In the genomic region with DNA sequence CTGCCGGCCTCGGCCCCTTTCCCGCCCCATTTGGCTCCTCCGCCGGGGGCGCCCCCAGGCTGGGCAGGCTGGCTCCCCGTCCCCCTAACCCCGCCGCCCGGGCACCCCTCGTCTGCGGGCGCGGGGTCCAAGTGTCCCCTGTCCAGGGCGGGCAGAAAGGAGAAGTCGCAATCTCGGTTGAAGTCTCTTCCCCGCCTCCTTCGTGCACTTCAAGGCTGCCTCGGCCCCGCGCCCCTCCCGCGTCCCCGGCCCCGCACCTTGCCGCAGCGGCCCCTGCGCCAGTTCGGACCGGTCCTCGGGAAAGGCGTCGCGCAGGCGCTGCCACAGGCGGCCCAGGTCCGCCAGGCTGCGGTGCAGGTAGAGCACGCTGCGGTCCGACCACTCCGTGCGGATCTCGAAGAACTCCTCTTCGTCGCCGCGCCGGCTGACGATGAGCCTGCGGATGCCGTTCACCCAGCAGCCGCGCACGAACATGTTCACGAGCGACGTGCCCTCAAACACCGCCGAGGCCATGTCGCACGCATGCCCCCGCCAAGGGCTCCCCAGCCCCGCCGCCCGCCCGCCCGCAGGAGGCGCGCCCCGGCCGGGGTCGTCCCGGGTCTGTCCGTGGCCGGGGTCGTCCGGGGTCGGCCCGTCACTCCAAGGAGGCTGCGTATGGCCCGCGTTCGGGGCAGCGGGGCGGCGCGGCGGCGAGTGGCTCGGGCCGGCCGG, we compare ENCODE assay signal across 8 cellular contexts. TPM values are rescaled to one million over a fixed set of nuclear protein-coding genes. Genes with fewer than 3 reads are reported as not detected.
A peak's percentile ranks its signal among the peaks of the same experiment; 100 is the strongest.
DNase-seq lines count a peak whose midpoint lies in the region; ATAC-seq and TF ChIP-seq lines count a peak whose summit lies in the region.

A gene with protein sequence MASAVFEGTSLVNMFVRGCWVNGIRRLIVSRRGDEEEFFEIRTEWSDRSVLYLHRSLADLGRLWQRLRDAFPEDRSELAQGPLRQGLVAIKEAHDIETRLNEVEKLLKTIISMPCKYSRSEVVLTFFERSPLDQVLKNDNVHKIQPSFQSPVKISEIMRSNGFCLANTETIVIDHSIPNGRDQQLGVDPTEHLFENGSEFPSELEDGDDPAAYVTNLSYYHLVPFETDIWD (minus strand): TSS at position 695 of the 711 bp plus-strand sequence. CDS start 182 bp downstream, at position 513.

- H3K18ac ChIP-seq in neuronal stem cell (ENCODE audit: low read length) = peak within 1 kb of the TSS; percentile 92

- in situ Hi-C loops in G401 (cut with HindIII; ENCODE audit: low sequenced_read_pairs) = no loop called here

- no peak within 1 kb of the TSS for H2BK5ac ChIP-seq in neuronal stem cell (ENCODE audit: low read length)

- no peak within 1 kb of the TSS for H4K91ac ChIP-seq in neuronal stem cell (ENCODE audit: low read depth, low read length, poor library complexity)

- peaks cover 0 to 42% (median 5%) of the 10 kb centered on the region in 3 experiments for H3K27me3 ChIP-seq in neuronal stem cell (ENCODE audit: control insufficient read depth in 3 of 3, insufficient read depth in 3 of 3, low read depth in 1 of 3, low read length in 3 of 3)

- peak within 1 kb of the TSS; percentile 38 for H2BK15ac ChIP-seq in neuronal stem cell (ENCODE audit: low read length)

- H3K9ac ChIP-seq in neuronal stem cell (ENCODE audit: low read depth, low read length, poor library complexity) = peak within 1 kb of the TSS; percentile 91

- no CpG with 5 or more reads among the region's 94 CpGs for WGBS in neuronal stem cell (ENCODE audit: extremely low coverage in 2 of 2, insufficient read length in 2 of 2, insufficient replicate concordance in 1 of 2), 2 donors

- no peak within 1 kb of the TSS for H3K27ac ChIP-seq in neuronal stem cell (replicated peaks; ENCODE audit: low read length)

- peak; percentile 17 for ATAC-seq in HG03159 (IDR thresholded peaks at IDR 0.05; ENCODE audit: unreplicated experiment)
- ATAC-seq in activated CD8-positive, alpha-beta T cell treated with anti-CD3 and anti-CD28 coated beads for 36 hours = peak; percentile 17

- peak within 1 kb of the TSS; percentile 34 for H2AK5ac ChIP-seq in neuronal stem cell (ENCODE audit: low read depth, low read length)

- peak within 1 kb of the TSS; percentile 85 for H2AFZ ChIP-seq in neuronal stem cell (ENCODE audit: low read length)

- CTCF ChIA-PET in activated CD8-positive, alpha-beta T cell treated with anti-CD3 and anti-CD28 coated beads for 36 hours (lab: Charles Lee) = no interaction called here

- no peak within 1 kb of the TSS for H4K8ac ChIP-seq in neuronal stem cell (ENCODE audit: low read depth, low read length)

- peaks cover 34% of the 10 kb centered on the region for H3K27me3 Mint-ChIP-seq in activated CD8-positive, alpha-beta T cell treated with anti-CD3 and anti-CD28 coated beads for 36 hours

- H3K14ac ChIP-seq in neuronal stem cell (ENCODE audit: low read length) = peak within 1 kb of the TSS; percentile 86

- no peak within 1 kb of the TSS for H2BK12ac ChIP-seq in neuronal stem cell (ENCODE audit: low read length)

- intact Hi-C loops in activated CD8-positive, alpha-beta T cell treated with anti-CD3 and anti-CD28 coated beads for 36 hours (cut with micrococcal nuclease) = no loop called here

- peak within 1 kb of the TSS; percentile 75 for H3K4me3 ChIP-seq in fibroblast of the aortic adventitia (ENCODE audit: low read depth, low read length)
- H3K4me3 ChIP-seq in neuronal stem cell (ENCODE audit: low read length in 2 of 2) = peak within 1 kb of the TSS; percentile 85 to 96

- no peak within 1 kb of the TSS for H3K27ac Mint-ChIP-seq in activated CD8-positive, alpha-beta T cell treated with anti-CD3 and anti-CD28 coated beads for 36 hours

- no peaks in the 10 kb centered on the region for H3K79me1 ChIP-seq in neuronal stem cell (ENCODE audit: low read depth, low read length)

- H3K4ac ChIP-seq in neuronal stem cell (ENCODE audit: low read length) = no peak within 1 kb of the TSS

- H3K4me3 Mint-ChIP-seq in activated CD8-positive, alpha-beta T cell treated with anti-CD3 and anti-CD28 coated beads for 36 hours = peak within 1 kb of the TSS; percentile 53

- peak; percentile 65 for DNase-seq in NCI-H748 (lab: John Stamatoyannopoulos, UW; ENCODE audit: unreplicated experiment)
- no peak for DNase-seq in NCI-H748 treated with DMSO at 0.1 percent for 48 hours (lab: John Stamatoyannopoulos, UW)
- peak; percentile 27 for DNase-seq in activated CD8-positive, alpha-beta T cell treated with anti-CD3 and anti-CD28 coated beads for 36 hours
- DNase-seq in fibroblast of the aortic adventitia (ENCODE audit: low read depth) = no peak
- DNase-seq in neuronal stem cell (ENCODE audit: low spot score) = peak; percentile 31
- DNase-seq in HUDEP-2 (lab: John Stamatoyannopoulos, UW; ENCODE audit: unreplicated experiment in 76 of 76) = no peak
- DNase-seq in G401 (ENCODE audit: low spot score) = no peak

- H3K4me2 ChIP-seq in neuronal stem cell (ENCODE audit: insufficient read depth, low read length, poor library complexity, severe bottlenecking) = peak within 1 kb of the TSS; percentile 99

- H3K36me3 Mint-ChIP-seq in activated CD8-positive, alpha-beta T cell treated with anti-CD3 and anti-CD28 coated beads for 36 hours (ENCODE audit: low read depth) = no peaks in the 10 kb centered on the region

- no peak for TF ChIP-seq CTCF in activated CD8-positive, alpha-beta T cell treated with anti-CD3 and anti-CD28 coated beads for 36 hours (IDR thresholded peaks at IDR 0.05)
- no peak for TF ChIP-seq CTCF in fibroblast of the aortic adventitia (IDR thresholded peaks at IDR 0.05; ENCODE audit: insufficient read depth, low read length)

- H3K9me3 Mint-ChIP-seq in activated CD8-positive, alpha-beta T cell treated with anti-CD3 and anti-CD28 coated beads for 36 hours = no peaks in the 10 kb centered on the region

- peak within 1 kb of the TSS; percentile 37 for H3K23ac ChIP-seq in neuronal stem cell (ENCODE audit: low read depth, low read length, poor library complexity)

- no peaks in the 10 kb centered on the region for H3K4me1 Mint-ChIP-seq in activated CD8-positive, alpha-beta T cell treated with anti-CD3 and anti-CD28 coated beads for 36 hours (ENCODE audit: low read depth)

- POLR2A ChIA-PET in activated CD8-positive, alpha-beta T cell treated with anti-CD3 and anti-CD28 coated beads for 36 hours (lab: Charles Lee) = no interaction called here

- H3K9me3 ChIP-seq in neuronal stem cell (replicated peaks in 1 of 2; ENCODE audit: control insufficient read depth in 2 of 2, insufficient read depth in 1 of 2, low read depth in 1 of 2, low read length in 2 of 2) = peaks cover 0 to 3% of the 10 kb centered on the region in 2 donors

- peak within 1 kb of the TSS; percentile 61 for H2BK120ac ChIP-seq in neuronal stem cell (ENCODE audit: low read depth, low read length)

- H3K36me3 ChIP-seq in neuronal stem cell (replicated peaks in 1 of 2; ENCODE audit: control insufficient read depth in 2 of 2, insufficient read depth in 2 of 2, low read length in 2 of 2) = peaks cover 0 to 21% of the 10 kb centered on the region in 2 donors

- H3K4me1 ChIP-seq in neuronal stem cell (ENCODE audit: control insufficient read depth in 2 of 2, insufficient read depth in 1 of 2, low read depth in 1 of 2, low read length in 2 of 2) = peaks cover 4 to 25% of the 10 kb centered on the region in 2 donors

RNA-seq across cellular contexts. Expression of the gene that starts here (rescaled TPM):
- total RNA-seq in activated CD8-positive, alpha-beta T cell treated with anti-CD3 and anti-CD28 coated beads for 36 hours = under 1 TPM; 0.29 to 0.36 TPM
- 17.6 and 39.4 TPM in 2 replicates for total RNA-seq in fibroblast of the aortic adventitia (ENCODE audit: low replicate concordance)
- 4.4 TPM for polyA plus RNA-seq in neuronal stem cell (2013, experiment 1 of 2)
- 4.7 TPM for polyA plus RNA-seq in neuronal stem cell (2013, experiment 2 of 2)
- 1.4 and 2.1 TPM in 2 replicates for total RNA-seq in G401 (2014; rRNA removed; shearing (Covaris generic))

Comparison
In these comparisons a context has a peak if more than half of its experiments do, and no peak if none do; other contexts are left out.
1. DNase-seq: peak in NCI-H748 (single experiment) and neuronal stem cell (single experiment); none in NCI-H748 treated with DMSO at 0.1 percent for 48 hours (single experiment), fibroblast of the aortic adventitia (single experiment), HUDEP-2 (0 of 76) and G401 (single experiment).
2. Peak in DNase-seq and ATAC-seq in activated CD8-positive, alpha-beta T cell treated with anti-CD3 and anti-CD28 coated beads for 36 hours; RNA of the gene not detected or under 1 TPM.